In the genomic region with DNA sequence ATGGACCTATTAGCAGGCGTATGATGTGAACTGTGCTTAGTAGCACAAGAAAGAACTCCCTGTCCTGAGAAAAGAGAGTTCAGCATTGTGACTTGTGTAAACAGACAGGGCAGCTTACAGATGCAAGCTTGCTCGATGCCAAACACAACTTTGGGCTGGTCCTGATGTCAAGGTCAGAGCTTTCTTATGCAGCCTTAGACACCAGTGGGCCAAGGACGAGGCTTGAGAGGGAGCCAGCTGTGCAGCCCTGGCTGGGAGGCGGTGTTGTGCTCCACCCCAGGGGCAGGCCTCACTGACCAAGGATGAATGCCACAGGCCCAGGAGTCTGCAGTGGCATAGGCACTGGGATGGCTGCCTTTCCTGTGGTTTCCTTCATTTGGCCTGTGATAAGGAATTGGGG, we compare ENCODE assay signal across 11 cellular contexts. TPM values are rescaled to one million over a fixed set of nuclear protein-coding genes. Genes with fewer than 3 reads are reported as not detected.
DNase-seq lines count a peak whose midpoint lies in the region; ATAC-seq and TF ChIP-seq lines count a peak whose summit lies in the region.
"Had no signal": no experiment of that assay in that cellular context is flagged by ENCODE, and none has a peak within 500 bp of the region (broad histone marks: within the 10 kb centered on the region; RNA-seq: fewer than 3 reads in every experiment).

No MANE protein-coding gene starts in this region.

- peaks cover 40% of the 10 kb centered on the region for H3K4me1 ChIP-seq in mesenchymal stem cell (ENCODE audit: control insufficient read depth, insufficient read depth, low read depth, low read length)
- peaks cover 15% of the 10 kb centered on the region for H3K4me1 ChIP-seq in mesendoderm (ENCODE audit: control insufficient read depth, low read depth, low read length)

- peak overlapping the region in 1 of 2 experiments; percentile 24 for H2BK12ac ChIP-seq in mesenchymal stem cell (ENCODE audit: low read length in 2 of 2)

- 88% methylated on average over 4 of the region's 4 CpGs for WGBS in mesenchymal stem cell
- WGBS in mesendoderm (ENCODE audit: extremely low coverage, insufficient coverage, low lambda C conversion rate): no CpG with 5 or more reads among the region's 4 CpGs

- peak overlapping the region; percentile 65 for H3K27ac Mint-ChIP-seq in stimulated activated effector memory CD8-positive, alpha-beta T cell treated with anti-CD3 and anti-CD28 coated beads, Interleukin-12 subunit alpha, Interleukin-12 subunit beta, amount 100 ng/mL, for 72 hours
- H3K27ac Mint-ChIP-seq in nephron progenitor cell: no peak overlapping the region

- H2BK5ac ChIP-seq in mesenchymal stem cell (ENCODE audit: low read depth, low read length, poor library complexity, severe bottlenecking): no peak overlapping the region
- H2BK5ac ChIP-seq in mesendoderm (ENCODE audit: low read length): no peak overlapping the region

- no peak overlapping the region for H3K56ac ChIP-seq in mesendoderm (ENCODE audit: low read length)

- no peak for TF ChIP-seq CTCF in nephron progenitor cell (IDR thresholded peaks at IDR 0.05)

- no peak overlapping the region for H3K23ac ChIP-seq in mesenchymal stem cell (ENCODE audit: low read length in 2 of 2)
- H3K23ac ChIP-seq in mesendoderm (ENCODE audit: low read length): no peak overlapping the region

- H3K18ac ChIP-seq in mesenchymal stem cell (ENCODE audit: low read depth in 1 of 2, low read length in 2 of 2): no peak overlapping the region
- no peak overlapping the region for H3K18ac ChIP-seq in mesendoderm (ENCODE audit: low read length)

- H2AK5ac ChIP-seq in mesenchymal stem cell (ENCODE audit: low read length, severe bottlenecking) (peak overlapping the region; percentile 24), mesendoderm (ENCODE audit: low read length) (no peak overlapping the region)

- H3K36me3 ChIP-seq in mesenchymal stem cell (ENCODE audit: control insufficient read depth in 1 of 2, insufficient read depth in 2 of 2, low read depth in 1 of 2, low read length in 2 of 2) (peaks cover 55 to 79% of the 10 kb centered on the region in 2 experiments), mesendoderm (ENCODE audit: control insufficient read depth, insufficient read depth, low read length) (peaks cover 4% of the 10 kb centered on the region)

- ATAC-seq in stimulated activated effector memory CD8-positive, alpha-beta T cell treated with anti-CD3 and anti-CD28 coated beads, Interleukin-12 subunit alpha, Interleukin-12 subunit beta, amount 100 ng/mL, for 72 hours: no peak

- no peak overlapping the region for H2AFZ ChIP-seq in mesenchymal stem cell (ENCODE audit: low read depth, low read length)

- no peak overlapping the region for H3K27ac ChIP-seq in mesenchymal stem cell (ENCODE audit: low read length, poor library complexity, severe bottlenecking)
- H3K27ac ChIP-seq in mesendoderm (ENCODE audit: low read depth, low read length): no peak overlapping the region

- no peaks in the 10 kb centered on the region for H3K9me3 Mint-ChIP-seq in stimulated activated effector memory CD8-positive, alpha-beta T cell treated with anti-CD3 and anti-CD28 coated beads, Interleukin-12 subunit alpha, Interleukin-12 subunit beta, amount 100 ng/mL, for 72 hours
- no peaks in the 10 kb centered on the region for H3K9me3 Mint-ChIP-seq in nephron progenitor cell
- H3K9me3 Mint-ChIP-seq: activated T-helper 1 cell treated with anti-CD3 and anti-CD28 coated beads, Interleukin-12 subunit alpha, Interleukin-12 subunit beta, Interleukin-2, Interleukin-4 antibody, amounts not matched to agents 30 ng/mL and 10 ng/mL and 1 ng/mL, durations not matched to agents 14 hours and 24 hours and 36 hours had no signal

- H2BK15ac ChIP-seq in mesenchymal stem cell (ENCODE audit: low read depth, poor library complexity, severe bottlenecking): no peak overlapping the region
- no peak overlapping the region for H2BK15ac ChIP-seq in mesendoderm (replicated peaks; ENCODE audit: low read depth)

- H3K79me1 ChIP-seq in mesenchymal stem cell (replicated peaks; ENCODE audit: low read length, poor library complexity, severe bottlenecking) (peaks cover 19% of the 10 kb centered on the region), mesendoderm (ENCODE audit: low read length) (peaks cover 21% of the 10 kb centered on the region)

- peak; percentile 14 for DNase-seq in COLO668 (lab: John Stamatoyannopoulos, UW; ENCODE audit: unreplicated experiment)
- peak; percentile 70 for DNase-seq in fibroblast of gingiva (ENCODE audit: low read depth)
- no peak for DNase-seq in mesenchymal stem cell
- no peak for DNase-seq in stimulated activated effector memory CD8-positive, alpha-beta T cell treated with anti-CD3 and anti-CD28 coated beads, Interleukin-12 subunit alpha, Interleukin-12 subunit beta, amount 100 ng/mL, for 72 hours (ENCODE audit: low spot score in 2 of 2)
- no peak for DNase-seq in Kasumi-1 (lab: John Stamatoyannopoulos, UW)
- no peak for DNase-seq in HuH-7 (ENCODE audit: low spot score)
- DNase-seq in nephron progenitor cell: no peak
- no peak for DNase-seq in mesendoderm
- DNase-seq: activated CD4-positive, alpha-beta T cell treated with anti-CD3 and anti-CD28 coated beads, Interleukin-2, amount 50 U/mL, for 4 hours; NCI-H1048 had no signal

- H3K27me3 Mint-ChIP-seq in nephron progenitor cell (ENCODE audit: low read depth, poor library complexity): no peaks in the 10 kb centered on the region

- H4K91ac ChIP-seq in mesenchymal stem cell (ENCODE audit: low read length): no peak overlapping the region

- no peak overlapping the region for H3K4ac ChIP-seq in mesenchymal stem cell (ENCODE audit: low read depth in 1 of 2, low read length in 2 of 2)
- H3K4ac ChIP-seq in mesendoderm (ENCODE audit: low read depth, low read length): no peak overlapping the region

- H3K4me2 ChIP-seq in mesenchymal stem cell (ENCODE audit: low read length, poor library complexity, severe bottlenecking) (no peak overlapping the region), mesendoderm (ENCODE audit: low read length) (no peak overlapping the region)

- H3K4me3 Mint-ChIP-seq in stimulated activated effector memory CD8-positive, alpha-beta T cell treated with anti-CD3 and anti-CD28 coated beads, Interleukin-12 subunit alpha, Interleukin-12 subunit beta, amount 100 ng/mL, for 72 hours: no peak overlapping the region
- H3K4me3 Mint-ChIP-seq in nephron progenitor cell: no peak overlapping the region
- H3K4me3 Mint-ChIP-seq: activated T-helper 1 cell treated with anti-CD3 and anti-CD28 coated beads, Interleukin-12 subunit alpha, Interleukin-12 subunit beta, Interleukin-2, Interleukin-4 antibody, amounts not matched to agents 30 ng/mL and 10 ng/mL and 1 ng/mL, durations not matched to agents 14 hours and 24 hours and 36 hours had no signal

- H3K14ac ChIP-seq in mesenchymal stem cell (ENCODE audit: low read length in 2 of 2): peak overlapping the region in 1 of 2 experiments; percentile 0

- no peak overlapping the region for H4K5ac ChIP-seq in mesendoderm (ENCODE audit: low read length)

- peaks cover 88% of the 10 kb centered on the region for H3K36me3 Mint-ChIP-seq in stimulated activated effector memory CD8-positive, alpha-beta T cell treated with anti-CD3 and anti-CD28 coated beads, Interleukin-12 subunit alpha, Interleukin-12 subunit beta, amount 100 ng/mL, for 72 hours
- peaks cover 79% of the 10 kb centered on the region for H3K36me3 Mint-ChIP-seq in nephron progenitor cell (ENCODE audit: low read depth)

- H3K9me3 ChIP-seq in mesenchymal stem cell (ENCODE audit: control insufficient read depth, low read length): no peaks in the 10 kb centered on the region

- H3K4me3 ChIP-seq in mesenchymal stem cell (ENCODE audit: insufficient read depth in 1 of 2, low read depth in 1 of 2, low read length in 2 of 2) (no peak overlapping the region), mesendoderm (ENCODE audit: low read length) (no peak overlapping the region)

- no peak overlapping the region for H3K9ac ChIP-seq in mesenchymal stem cell (ENCODE audit: low read length)
- H3K9ac ChIP-seq in mesendoderm (ENCODE audit: low read length): no peak overlapping the region

- peaks cover 46% of the 10 kb centered on the region for H3K79me2 ChIP-seq in mesendoderm (ENCODE audit: control insufficient read depth, insufficient read depth, low read length)

- H3K27me3 ChIP-seq in mesenchymal stem cell (ENCODE audit: control insufficient read depth in 1 of 2, insufficient read depth in 1 of 2, low read length in 2 of 2) (no peaks in the 10 kb centered on the region), mesendoderm (ENCODE audit: insufficient read depth, low read length, poor library complexity) (no peaks in the 10 kb centered on the region)

- no peak overlapping the region for H4K8ac ChIP-seq in mesenchymal stem cell (ENCODE audit: low read length)
- H4K8ac ChIP-seq in mesendoderm (ENCODE audit: low read depth, low read length): no peak overlapping the region

- H3K4me1 Mint-ChIP-seq in stimulated activated effector memory CD8-positive, alpha-beta T cell treated with anti-CD3 and anti-CD28 coated beads, Interleukin-12 subunit alpha, Interleukin-12 subunit beta, amount 100 ng/mL, for 72 hours: peaks cover 33% of the 10 kb centered on the region
- peaks cover 31% of the 10 kb centered on the region for H3K4me1 Mint-ChIP-seq in nephron progenitor cell

- H2BK120ac ChIP-seq in mesenchymal stem cell (ENCODE audit: low read depth, low read length) (no peak overlapping the region), mesendoderm (ENCODE audit: low read depth, low read length) (no peak overlapping the region)

RNA-seq across cellular contexts. Expression of gene JADE1, which starts 35.4 kb away (rescaled TPM):
- 10.8 TPM for polyA plus RNA-seq in mesenchymal stem cell (2013, experiment 1 of 2)
- 10.8 TPM for polyA plus RNA-seq in mesenchymal stem cell (2013, experiment 2 of 2)
- 28.4 TPM for polyA plus RNA-seq in mesendoderm (2013, experiment 1 of 2)
- 28.7 TPM for polyA plus RNA-seq in mesendoderm (2013, experiment 2 of 2)

Comparison
In these comparisons a context has a peak if more than half of its experiments do, and no peak if none do; other contexts are left out.
1. DNase-seq: peak in COLO668 (single experiment) and fibroblast of gingiva (single experiment); none in mesenchymal stem cell (single experiment), stimulated activated effector memory CD8-positive, alpha-beta T cell treated with anti-CD3 and anti-CD28 coated beads, Interleukin-12 subunit alpha, Interleukin-12 subunit beta, amount 100 ng/mL, for 72 hours (0 of 2), Kasumi-1 (0 of 2), HuH-7 (single experiment), nephron progenitor cell (single experiment) and mesendoderm (single experiment).